Comparison of ENCODE assay signal across 9 cellular contexts in genomic region chr19:54203151-54203611, GRCh38. TPM values are rescaled to one million over a fixed set of nuclear protein-coding genes. Genes with fewer than 3 reads are reported as not detected.
DNase-seq lines count a peak whose midpoint lies in the region; TF ChIP-seq lines count a peak whose summit lies in the region.
"Had no signal": no experiment of that assay in that cellular context is flagged by ENCODE, and none has a peak within 500 bp of the region (broad histone marks: within the 10 kb centered on the region; RNA-seq: fewer than 3 reads in every experiment).

No MANE protein-coding gene starts in this region.

- peaks cover 51 to 83% (median 78%) of the 10 kb centered on the region in 6 donors for H3K4me1 ChIP-seq in spleen

- TF ChIP-seq CTCF in spleen (IDR thresholded peaks at IDR 0.05 in 8 of 11, conservative IDR thresholded peaks at IDR 0.05 in 3 of 11) (no peak), lower leg skin (IDR thresholded peaks at IDR 0.05) (no peak)

- intact Hi-C loops in activated CD4-positive, alpha-beta memory T cell treated with anti-CD3 and anti-CD28 coated beads for 36 hours (cut with micrococcal nuclease): no loop called here
- intact Hi-C loops in spleen (cut with DNase I; ENCODE audit: low total_unique reads) (no loop called here), lower leg skin (cut with DNase I; ENCODE audit: low total_unique reads) (no loop called here)

- H3K9me3 Mint-ChIP-seq in T-helper 2 cell treated with Interferon-gamma antibody and Interleukin-4, amounts not matched to agents 5 μg/mL and 100 μg/mL, for 36 hours: no peaks in the 10 kb centered on the region
- H3K9me3 Mint-ChIP-seq in activated CD4-positive, alpha-beta memory T cell treated with anti-CD3 and anti-CD28 coated beads for 36 hours: no peaks in the 10 kb centered on the region

- TF ChIP-seq POLR2A in spleen (IDR thresholded peaks at IDR 0.05) (no peak), lower leg skin (IDR thresholded peaks at IDR 0.05) (no peak)

- peak overlapping the region; percentile 36 for H3K27ac Mint-ChIP-seq in T-helper 2 cell treated with Interferon-gamma antibody and Interleukin-4, amounts not matched to agents 5 μg/mL and 100 μg/mL, for 36 hours
- H3K27ac Mint-ChIP-seq in activated CD4-positive, alpha-beta memory T cell treated with anti-CD3 and anti-CD28 coated beads for 36 hours: peak overlapping the region; percentile 100

- peak overlapping the region in 5 of 8 donors; percentile 26 to 98 (median 97) for H3K27ac ChIP-seq in spleen

- no peaks in the 10 kb centered on the region for H3K9me3 ChIP-seq in spleen

- CTCF ChIA-PET in activated CD4-positive, alpha-beta memory T cell treated with anti-CD3 and anti-CD28 coated beads for 36 hours (lab: Charles Lee): interaction anchor here (0.7 kb wide), 1 partner anchor 56 kb away, joined by 3 read pairs; no protein-coding TSS in a partner anchor

- peak overlapping the region in 4 of 8 donors; percentile 70 to 94 (median 74) for H3K4me3 ChIP-seq in spleen
- H3K4me3 ChIP-seq in lower leg skin (ENCODE audit: low read depth, poor library complexity, severe bottlenecking): no peak overlapping the region

- POLR2A ChIA-PET in activated CD4-positive, alpha-beta memory T cell treated with anti-CD3 and anti-CD28 coated beads for 36 hours (lab: Charles Lee): interaction anchor here (1.9 kb wide), 1 partner anchor 12 kb away, joined by 8 read pairs; the partner anchor contains the start of gene TSEN34

- peaks cover 65% of the 10 kb centered on the region for H3K4me1 Mint-ChIP-seq in T-helper 2 cell treated with Interferon-gamma antibody and Interleukin-4, amounts not matched to agents 5 μg/mL and 100 μg/mL, for 36 hours (ENCODE audit: low read depth)
- H3K4me1 Mint-ChIP-seq in activated CD4-positive, alpha-beta memory T cell treated with anti-CD3 and anti-CD28 coated beads for 36 hours (ENCODE audit: low read depth): peaks cover 71% of the 10 kb centered on the region

- H3K36me3 Mint-ChIP-seq in T-helper 2 cell treated with Interferon-gamma antibody and Interleukin-4, amounts not matched to agents 5 μg/mL and 100 μg/mL, for 36 hours (ENCODE audit: low read depth): peaks cover 73% of the 10 kb centered on the region
- peaks cover 75% of the 10 kb centered on the region for H3K36me3 Mint-ChIP-seq in activated CD4-positive, alpha-beta memory T cell treated with anti-CD3 and anti-CD28 coated beads for 36 hours

- no peak for DNase-seq in T-helper 2 cell treated with Interferon-gamma antibody and Interleukin-4, amounts not matched to agents 5 μg/mL and 100 μg/mL, for 36 hours (ENCODE audit: low spot score)
- DNase-seq in T-helper 2 cell (no peak), iris pigment epithelial cell (ENCODE audit: low read depth) (peak; percentile 49), spleen (peak; percentile 48), lower leg skin (ENCODE audit: low spot score in 2 of 2) (no peak), HuH-7 (ENCODE audit: low spot score) (no peak), NCI-H1436 treated with DMSO at 0.1 percent for 48 hours (lab: John Stamatoyannopoulos, UW) (no peak)
- no peak for DNase-seq in activated CD4-positive, alpha-beta memory T cell treated with anti-CD3 and anti-CD28 coated beads for 36 hours
- DNase-seq: NCI-H2081 had no signal

- WGBS in spleen, 5 donors: 58 to 78% (median 70%) methylated on average over 9 of the region's 9 CpGs
- 56 to 62% methylated on average over 9 of the region's 9 CpGs for WGBS in lower leg skin, 2 donors

- peak overlapping the region; percentile 100 for H3K4me3 Mint-ChIP-seq in T-helper 2 cell treated with Interferon-gamma antibody and Interleukin-4, amounts not matched to agents 5 μg/mL and 100 μg/mL, for 36 hours
- H3K4me3 Mint-ChIP-seq in activated CD4-positive, alpha-beta memory T cell treated with anti-CD3 and anti-CD28 coated beads for 36 hours: peak overlapping the region; percentile 96

- no peaks in the 10 kb centered on the region for H3K27me3 Mint-ChIP-seq in T-helper 2 cell treated with Interferon-gamma antibody and Interleukin-4, amounts not matched to agents 5 μg/mL and 100 μg/mL, for 36 hours (ENCODE audit: low read depth)
- H3K27me3 Mint-ChIP-seq in activated CD4-positive, alpha-beta memory T cell treated with anti-CD3 and anti-CD28 coated beads for 36 hours: no peaks in the 10 kb centered on the region

- H3K36me3 ChIP-seq in spleen: peaks cover 5 to 69% (median 64%) of the 10 kb centered on the region in 6 donors

- no peaks in the 10 kb centered on the region for H3K27me3 ChIP-seq in spleen (replicated peaks in 1 of 7)

RNA-seq across cellular contexts. Expression of gene RPS9, which starts 2.5 kb away (rescaled TPM):
- total RNA-seq in activated CD4-positive, alpha-beta memory T cell treated with anti-CD3 and anti-CD28 coated beads for 36 hours: 1,000 to 10,000 TPM; 1,595 to 1,653 TPM
- total RNA-seq in spleen (1,000 to 10,000 TPM; 1,182 to 2,757 (median 1,587) TPM), lower leg skin (1,000 to 10,000 TPM; 2,457 to 3,045 (median 2,759) TPM)
- polyA plus RNA-seq in spleen: 1,000 to 10,000 TPM; 6,196 to 7,306 (median 6,994) TPM

RNA-seq across cellular contexts. Expression of gene TSEN34, which starts 12.1 kb away (rescaled TPM):
- 10 to 100 TPM; 15.5 to 16.3 TPM for total RNA-seq in activated CD4-positive, alpha-beta memory T cell treated with anti-CD3 and anti-CD28 coated beads for 36 hours
- total RNA-seq in spleen (100 to 1,000 TPM in 1 of 7 donors, 10 to 100 TPM in 6; 32.2 to 109 (median 45.5) TPM), lower leg skin (100 to 1,000 TPM in 2 of 4 donors, 10 to 100 TPM in 2; 80.5 to 118 (median 107) TPM)
- polyA plus RNA-seq in spleen: 10 to 100 TPM; 25.5 to 45.2 (median 37.5) TPM

RNA-seq across cellular contexts. Expression of gene MBOAT7, which starts 13.8 kb away (rescaled TPM):
- total RNA-seq in activated CD4-positive, alpha-beta memory T cell treated with anti-CD3 and anti-CD28 coated beads for 36 hours: 100 to 1,000 TPM; 107 to 112 TPM
- 100 to 1,000 TPM in 3 of 7 donors, 10 to 100 TPM in 4; 65.1 to 208 (median 85.9) TPM for total RNA-seq in spleen
- polyA plus RNA-seq in spleen: 10 to 100 TPM; 12.0 to 19.4 (median 14.7) TPM
- 100 to 1,000 TPM in 1 of 4 donors, 10 to 100 TPM in 3; 57.4 to 117 (median 62.2) TPM for total RNA-seq in lower leg skin

RNA-seq across cellular contexts. Expression of gene LILRB3, which starts 19.6 kb away (rescaled TPM):
- 1 to 10 TPM in 1 of 2 experiments, under 1 TPM in 1; 0.68 to 1.6 TPM for total RNA-seq in activated CD4-positive, alpha-beta memory T cell treated with anti-CD3 and anti-CD28 coated beads for 36 hours
- 100 to 1,000 TPM in 3 of 7 donors, 10 to 100 TPM in 4; 61.5 to 443 (median 97.5) TPM for total RNA-seq in spleen
- 10 to 100 TPM in 2 of 3 donors, 1 to 10 TPM in 1; 6.4 to 24.6 (median 22.5) TPM for polyA plus RNA-seq in spleen
- 1 to 10 TPM in 2 of 4 donors, under 1 TPM in 2; 0.65 to 7.7 (median 3.5) TPM for total RNA-seq in lower leg skin

RNA-seq across cellular contexts. Expression of gene TMC4, which starts 30.2 kb away (rescaled TPM):
- total RNA-seq in activated CD4-positive, alpha-beta memory T cell treated with anti-CD3 and anti-CD28 coated beads for 36 hours: under 1 TPM; 0.26 to 0.27 TPM
- total RNA-seq in spleen (1 to 10 TPM in 3 of 7 donors, under 1 TPM in 2, not detected in 2; 0.51 to 4.0 (median 1.0) TPM), lower leg skin (1 to 10 TPM; 2.4 to 9.3 (median 6.3) TPM)
- polyA plus RNA-seq in spleen: under 1 TPM; 0.12 to 0.86 (median 0.22) TPM

Comparison
In these comparisons a context has a peak if more than half of its experiments do, and no peak if none do; other contexts are left out.
1. DNase-seq: peak in iris pigment epithelial cell (single experiment) and spleen (single experiment); none in T-helper 2 cell treated with Interferon-gamma antibody and Interleukin-4, amounts not matched to agents 5 μg/mL and 100 μg/mL, for 36 hours (single experiment), T-helper 2 cell (0 of 5), activated CD4-positive, alpha-beta memory T cell treated with anti-CD3 and anti-CD28 coated beads for 36 hours (single experiment), lower leg skin (0 of 2), HuH-7 (single experiment) and NCI-H1436 treated with DMSO at 0.1 percent for 48 hours (single experiment).